Comparison of ENCODE assay signal across 8 cellular contexts in genomic region chr3:9932843-9933560, GRCh38. TPM values are rescaled to one million over a fixed set of nuclear protein-coding genes. Genes with fewer than 3 reads are reported as not detected.
DNase-seq lines count a peak whose midpoint lies in the region; ATAC-seq and TF ChIP-seq lines count a peak whose summit lies in the region.

No MANE protein-coding gene starts in this region.

- H3K4me3 Mint-ChIP-seq in activated T-helper 17 cell treated with anti-CD3 and anti-CD28 coated beads, Interleukin-2, amount 50 U/mL, for 72 hours: peak overlapping the region; percentile 98

- peak overlapping the region; percentile 94 for H3K14ac ChIP-seq in neuronal stem cell (ENCODE audit: low read length)

- peaks cover 19% of the 10 kb centered on the region for H3K4me1 Mint-ChIP-seq in activated T-helper 17 cell treated with anti-CD3 and anti-CD28 coated beads, Interleukin-2, amount 50 U/mL, for 72 hours

- H2BK12ac ChIP-seq in neuronal stem cell (ENCODE audit: low read length): peak overlapping the region; percentile 87

- peak overlapping the region; percentile 55 for H3K4ac ChIP-seq in neuronal stem cell (ENCODE audit: low read length)

- peak overlapping the region; percentile 99 for H3K23ac ChIP-seq in neuronal stem cell (ENCODE audit: low read depth, low read length, poor library complexity)

- H3K27me3 ChIP-seq in neuronal stem cell (ENCODE audit: control insufficient read depth in 3 of 3, insufficient read depth in 3 of 3, low read depth in 1 of 3, low read length in 3 of 3): no peaks in the 10 kb centered on the region
- no peaks in the 10 kb centered on the region for H3K27me3 ChIP-seq in subcutaneous abdominal adipose tissue (ENCODE audit: control insufficient read depth in 5 of 5, insufficient read depth in 4 of 5, low read length in 5 of 5)

- H3K79me1 ChIP-seq in neuronal stem cell (ENCODE audit: low read depth, low read length): no peaks in the 10 kb centered on the region

- no peak overlapping the region for H2BK120ac ChIP-seq in neuronal stem cell (ENCODE audit: low read depth, low read length)

- peaks cover 40% of the 10 kb centered on the region for H3K36me3 Mint-ChIP-seq in activated T-helper 17 cell treated with anti-CD3 and anti-CD28 coated beads, Interleukin-2, amount 50 U/mL, for 72 hours (ENCODE audit: low read depth)

- peak overlapping the region; percentile 97 for H3K18ac ChIP-seq in neuronal stem cell (ENCODE audit: low read length)

- ATAC-seq in GM21447 (IDR thresholded peaks at IDR 0.05; ENCODE audit: unreplicated experiment): peak; percentile 60
- ATAC-seq in activated T-helper 17 cell treated with anti-CD3 and anti-CD28 coated beads, Interleukin-2, amount 50 U/mL, for 72 hours (replicated peaks): peak; percentile 83

- peak overlapping the region; percentile 9 for H4K8ac ChIP-seq in neuronal stem cell (ENCODE audit: low read depth, low read length)

- peak overlapping the region; percentile 97 for H3K27ac Mint-ChIP-seq in activated T-helper 17 cell treated with anti-CD3 and anti-CD28 coated beads, Interleukin-2, amount 50 U/mL, for 72 hours

- peak overlapping the region; percentile 99 for H3K4me2 ChIP-seq in neuronal stem cell (ENCODE audit: insufficient read depth, low read length, poor library complexity, severe bottlenecking)

- H4K91ac ChIP-seq in neuronal stem cell (ENCODE audit: low read depth, low read length, poor library complexity): peak overlapping the region; percentile 81

- TF ChIP-seq CTCF in foreskin fibroblast (IDR thresholded peaks at IDR 0.05; ENCODE audit: low read depth, low read length): peak; percentile 76

- no peaks in the 10 kb centered on the region for H3K27me3 Mint-ChIP-seq in activated T-helper 17 cell treated with anti-CD3 and anti-CD28 coated beads, Interleukin-2, amount 50 U/mL, for 72 hours

- H3K9me3 ChIP-seq in neuronal stem cell (replicated peaks in 1 of 2; ENCODE audit: control insufficient read depth in 2 of 2, insufficient read depth in 1 of 2, low read depth in 1 of 2, low read length in 2 of 2): peaks cover 0 to 2% of the 10 kb centered on the region in 2 donors
- no peaks in the 10 kb centered on the region for H3K9me3 ChIP-seq in subcutaneous abdominal adipose tissue (ENCODE audit: control insufficient read depth in 5 of 5, low read length in 5 of 5)

- no CpG with 5 or more reads among the region's 77 CpGs for WGBS in neuronal stem cell (ENCODE audit: extremely low coverage in 2 of 2, insufficient read length in 2 of 2, insufficient replicate concordance in 1 of 2), 2 donors

- DNase-seq in DMS79 treated with DMSO at 0.1 percent for 48 hours (lab: John Stamatoyannopoulos, UW): peak; percentile 38
- DNase-seq in HuH-7 (ENCODE audit: low spot score): peak; percentile 94
- DNase-seq in RKO (ENCODE audit: low spot score): peak; percentile 95
- DNase-seq in foreskin fibroblast: peak; percentile 86 to 92
- peak; percentile 67 for DNase-seq in neuronal stem cell (ENCODE audit: low spot score)

- peak overlapping the region; percentile 79 to 80 for H3K4me3 ChIP-seq in foreskin fibroblast (ENCODE audit: low read depth in 1 of 2, low read length in 2 of 2)
- H3K4me3 ChIP-seq in neuronal stem cell (ENCODE audit: low read length in 2 of 2): peak overlapping the region; percentile 74 to 88
- peak overlapping the region in 4 of 5 donors; percentile 81 to 92 (median 86) for H3K4me3 ChIP-seq in subcutaneous abdominal adipose tissue (ENCODE audit: low read depth in 1 of 5, low read length in 5 of 5)

- H2BK5ac ChIP-seq in neuronal stem cell (ENCODE audit: low read length): no peak overlapping the region

- H2AFZ ChIP-seq in neuronal stem cell (ENCODE audit: low read length): peak overlapping the region; percentile 96

- H3K36me3 ChIP-seq in neuronal stem cell (replicated peaks in 1 of 2; ENCODE audit: control insufficient read depth in 2 of 2, insufficient read depth in 2 of 2, low read length in 2 of 2) (peaks cover 3 to 29% of the 10 kb centered on the region in 2 donors), subcutaneous abdominal adipose tissue (ENCODE audit: control insufficient read depth in 5 of 5, insufficient read depth in 5 of 5, low read length in 5 of 5) (peaks cover 5 to 44% (median 20%) of the 10 kb centered on the region in 5 donors)

- H3K9me3 Mint-ChIP-seq in activated T-helper 17 cell treated with anti-CD3 and anti-CD28 coated beads, Interleukin-2, amount 50 U/mL, for 72 hours: no peaks in the 10 kb centered on the region

- H2AK5ac ChIP-seq in neuronal stem cell (ENCODE audit: low read depth, low read length): no peak overlapping the region

- peak overlapping the region; percentile 91 for H3K9ac ChIP-seq in neuronal stem cell (ENCODE audit: low read depth, low read length, poor library complexity)
- H3K9ac ChIP-seq in subcutaneous abdominal adipose tissue (ENCODE audit: low read length in 5 of 5): peak overlapping the region in 4 of 5 donors; percentile 70 to 93 (median 87)

- peaks cover 7 to 10% of the 10 kb centered on the region in 2 donors for H3K4me1 ChIP-seq in neuronal stem cell (ENCODE audit: control insufficient read depth in 2 of 2, insufficient read depth in 1 of 2, low read depth in 1 of 2, low read length in 2 of 2)
- H3K4me1 ChIP-seq in subcutaneous abdominal adipose tissue (ENCODE audit: control insufficient read depth in 5 of 5, insufficient read depth in 5 of 5, low read length in 5 of 5): peaks cover 5 to 39% (median 32%) of the 10 kb centered on the region in 5 donors

- no peak overlapping the region for H3K27ac ChIP-seq in neuronal stem cell (replicated peaks; ENCODE audit: low read length)
- peak overlapping the region; percentile 89 for H3K27ac ChIP-seq in subcutaneous abdominal adipose tissue (ENCODE audit: low read depth, low read length)

- no peak overlapping the region for H2BK15ac ChIP-seq in neuronal stem cell (ENCODE audit: low read length)

RNA-seq across cellular contexts. Expression of gene CRELD1, which starts 0.6 kb away (rescaled TPM):
- 10 to 100 TPM; 14.2 to 36.7 TPM for total RNA-seq in activated T-helper 17 cell treated with anti-CD3 and anti-CD28 coated beads, Interleukin-2, amount 50 U/mL, for 72 hours
- polyA plus RNA-seq in neuronal stem cell (2013, experiment 1 of 2): 10.5 TPM
- 10.9 TPM for polyA plus RNA-seq in neuronal stem cell (2013, experiment 2 of 2)

RNA-seq across cellular contexts. Expression of gene IL17RC, which starts 16.1 kb away (rescaled TPM):
- total RNA-seq in activated T-helper 17 cell treated with anti-CD3 and anti-CD28 coated beads, Interleukin-2, amount 50 U/mL, for 72 hours: 1 to 10 TPM; 1.2 to 3.5 TPM
- polyA plus RNA-seq in neuronal stem cell (2013, experiment 1 of 2): 5.4 TPM
- polyA plus RNA-seq in neuronal stem cell (2013, experiment 2 of 2): 6.0 TPM

RNA-seq across cellular contexts. Expression of gene PRRT3, which starts 19.2 kb away (rescaled TPM):
- total RNA-seq in activated T-helper 17 cell treated with anti-CD3 and anti-CD28 coated beads, Interleukin-2, amount 50 U/mL, for 72 hours: 1 to 10 TPM; 3.2 to 9.1 TPM
- 5.2 TPM for polyA plus RNA-seq in neuronal stem cell (2013, experiment 1 of 2)
- 5.6 TPM for polyA plus RNA-seq in neuronal stem cell (2013, experiment 2 of 2)

RNA-seq across cellular contexts. Expression of gene IL17RE, which starts 30.4 kb away (rescaled TPM):
- total RNA-seq in activated T-helper 17 cell treated with anti-CD3 and anti-CD28 coated beads, Interleukin-2, amount 50 U/mL, for 72 hours: 10 to 100 TPM in 1 of 2 donors, 1 to 10 TPM in 1; 5.9 to 20.1 TPM
- 0.77 TPM for polyA plus RNA-seq in neuronal stem cell (2013, experiment 1 of 2)
- polyA plus RNA-seq in neuronal stem cell (2013, experiment 2 of 2): 0.57 TPM

RNA-seq across cellular contexts. Expression of gene JAGN1, which starts 42.6 kb away (rescaled TPM):
- total RNA-seq in activated T-helper 17 cell treated with anti-CD3 and anti-CD28 coated beads, Interleukin-2, amount 50 U/mL, for 72 hours: 10 to 100 TPM; 22.8 to 32.0 TPM
- polyA plus RNA-seq in neuronal stem cell (2013, experiment 1 of 2): 23.4 TPM
- polyA plus RNA-seq in neuronal stem cell (2013, experiment 2 of 2): 24.0 TPM

Comparison
In these comparisons a context has a peak if more than half of its experiments do, and no peak if none do; other contexts are left out.
1. DNase-seq: peak in every context shown above with its lines; median percentile 95 in RKO; 94 in HuH-7; 89 in foreskin fibroblast; 67 in neuronal stem cell; 38 in DMS79 treated with DMSO at 0.1 percent for 48 hours.